ENCODE assay signal across 30 cellular contexts in genomic region chr15:62147149-62148013, GRCh38. TPM values are rescaled to one million over a fixed set of nuclear protein-coding genes. Genes with fewer than 3 reads are reported as not detected.
DNase-seq lines count a peak whose midpoint lies in the region; ATAC-seq, FAIRE-seq and TF ChIP-seq lines count a peak whose summit lies in the region.
"Had no signal": no experiment of that assay in that cellular context is flagged by ENCODE, and none has a peak within 500 bp of the region (broad histone marks: within the 10 kb centered on the region; RNA-seq: fewer than 3 reads in every experiment).

No MANE protein-coding gene starts in this region.

- H2BK5ac ChIP-seq in mesenchymal stem cell (ENCODE audit: low read depth, low read length, poor library complexity, severe bottlenecking) = no peak overlapping the region

- H3K27me3 ChIP-seq in right lobe of liver (no peaks in the 10 kb centered on the region), HepG2 (ENCODE audit: control insufficient read depth in 1 of 2, insufficient read depth in 2 of 2, low read length in 2 of 2) (0 out of 5 replicates have a peak, but pooled peaks cover 0 to 3% of the 10 kb centered on the region in 2 experiments), astrocyte (ENCODE audit: insufficient read depth, low read length) (no peaks in the 10 kb centered on the region), mesenchymal stem cell (ENCODE audit: control insufficient read depth in 1 of 2, insufficient read depth in 1 of 2, low read length in 2 of 2) (peaks cover 0 to 7% of the 10 kb centered on the region in 2 experiments)
- H3K27me3 ChIP-seq: SJSA1 had no signal

- DNase-seq in right lobe of liver = no peak
- no peak for DNase-seq in HepG2 (ENCODE audit: low spot score)
- DNase-seq in astrocyte (ENCODE audit: low read depth) = no peak
- no peak for DNase-seq in mesenchymal stem cell
- DNase-seq in NCI-H2107 (lab: John Stamatoyannopoulos, UW) = no peak
- no peak for DNase-seq in GM20000 (ENCODE audit: low spot score)
- no peak for DNase-seq in ACHN
- DNase-seq: C1 segment of cervical spinal cord; Caco-2; CD4-positive, alpha-beta memory T cell; DMS79 treated with DMSO at 0.1 percent for 48 hours; GF-D8; KG1; NCI-H1048; NCI-H1417; NCI-H1694; NCI-H2029 treated with DMSO at 0.1 percent for 48 hours; NCI-H2227 treated with DMSO at 0.1 percent for 48 hours; NCI-H510A treated with DMSO at 0.1 percent for 48 hours; NK-92 treated with Interleukin-12 subunit alpha and Interleukin-12 subunit beta, amount 100 ng/mL, for 24 hours; Right ventricle myocardium superior; RPMI8226; T-cell had no signal

- ATAC-seq in right lobe of liver (peak in 3 of 4 donors; percentile 31 to 55 (median 51)), HepG2 (no peak), HG02973 (IDR thresholded peaks at IDR 0.05; ENCODE audit: unreplicated experiment) (no peak)
- ATAC-seq: HCT116, T-cell had no signal

- H3K18ac ChIP-seq in mesenchymal stem cell (ENCODE audit: low read depth in 1 of 2, low read length in 2 of 2) = no peak overlapping the region

- no peak overlapping the region for H4K91ac ChIP-seq in mesenchymal stem cell (ENCODE audit: low read length)

- H3K4me3 Mint-ChIP-seq in astrocyte (ENCODE audit: unreplicated experiment) = no peak overlapping the region
- H3K4me3 Mint-ChIP-seq: CD4-positive, alpha-beta memory T cell; T-cell had no signal

- H3K9me3 Mint-ChIP-seq in astrocyte (ENCODE audit: unreplicated experiment) = no peaks in the 10 kb centered on the region
- H3K9me3 Mint-ChIP-seq: CD4-positive, alpha-beta memory T cell; T-cell had no signal

- TF ChIP-seq CTCF in right lobe of liver (IDR thresholded peaks at IDR 0.05) (no peak), HepG2 (CRISPR knock-in tag; IDR thresholded peaks at IDR 0.05) (no peak), astrocyte (IDR thresholded peaks at IDR 0.05; ENCODE audit: insufficient read depth, low read depth, low read length) (no peak), GM20000 (IDR thresholded peaks at IDR 0.05; ENCODE audit: extremely low read depth, missing control alignments) (no peak)

- TF ChIP-seq RAD21 in HepG2 (CRISPR knock-in tag; IDR thresholded peaks at IDR 0.05) = no peak

- H2BK12ac ChIP-seq in mesenchymal stem cell (ENCODE audit: low read length in 2 of 2) = no peak overlapping the region

- H3K4ac ChIP-seq in mesenchymal stem cell (ENCODE audit: low read depth in 1 of 2, low read length in 2 of 2) = no peak overlapping the region

- H2BK120ac ChIP-seq in mesenchymal stem cell (ENCODE audit: low read depth, low read length) = no peak overlapping the region

- POLR2A ChIA-PET in HepG2 (lab: Yijun Ruan, JAX) = no interaction called here

- no peaks in the 10 kb centered on the region for H3K4me1 ChIP-seq in right lobe of liver
- H3K4me1 ChIP-seq in HepG2 (ENCODE audit: insufficient read depth, low read length) = no peaks in the 10 kb centered on the region
- no peaks in the 10 kb centered on the region for H3K4me1 ChIP-seq in astrocyte (ENCODE audit: insufficient read depth, low read length)
- H3K4me1 ChIP-seq in mesenchymal stem cell (ENCODE audit: control insufficient read depth, insufficient read depth, low read depth, low read length) = no peaks in the 10 kb centered on the region
- H3K4me1 ChIP-seq: SJSA1 had no signal

- no peak overlapping the region for H3K23ac ChIP-seq in mesenchymal stem cell (ENCODE audit: low read length in 2 of 2)

- intact Hi-C loops in right lobe of liver (cut with DNase I) = no loop called here
- intact Hi-C loops in HepG2 (cut with micrococcal nuclease; ENCODE audit: unreplicated experiment) = no loop called here

- no peak overlapping the region for H2AK5ac ChIP-seq in mesenchymal stem cell (ENCODE audit: low read length, severe bottlenecking)

- in situ Hi-C loops in HepG2 (cut with HindIII; ENCODE audit: extremely low pct_ligation_motif_present, low pct_unique_long_range_greater_than_20kb) (no loop called here), ACHN (cut with HindIII; ENCODE audit: low pct_ligation_motif_present, low pct_unique_long_range_greater_than_20kb, low sequenced_read_pairs) (no loop called here)

- H3K4me1 Mint-ChIP-seq in astrocyte (ENCODE audit: low read depth, unreplicated experiment) = no peaks in the 10 kb centered on the region

- H3K79me2 ChIP-seq in HepG2 (ENCODE audit: insufficient read depth, low read length) (no peaks in the 10 kb centered on the region), astrocyte (ENCODE audit: insufficient read depth, low read length) (no peaks in the 10 kb centered on the region)

- H3K36me3 ChIP-seq in right lobe of liver (no peaks in the 10 kb centered on the region), HepG2 (replicated peaks in 1 of 2; ENCODE audit: control insufficient read depth in 1 of 2, insufficient read depth in 2 of 2, low read length in 2 of 2) (no peaks in the 10 kb centered on the region), astrocyte (ENCODE audit: insufficient read depth, low read length) (no peaks in the 10 kb centered on the region), mesenchymal stem cell (ENCODE audit: control insufficient read depth in 1 of 2, insufficient read depth in 2 of 2, low read depth in 1 of 2, low read length in 2 of 2) (no peaks in the 10 kb centered on the region)
- H3K36me3 ChIP-seq: SJSA1 had no signal

- no peak overlapping the region for H2AFZ ChIP-seq in HepG2 (ENCODE audit: low read length)
- H2AFZ ChIP-seq in astrocyte (ENCODE audit: low read depth, low read length) = no peak overlapping the region
- peak overlapping the region; percentile 51 for H2AFZ ChIP-seq in mesenchymal stem cell (ENCODE audit: low read depth, low read length)

- peak overlapping the region; percentile 20 for H3K27ac Mint-ChIP-seq in astrocyte (ENCODE audit: unreplicated experiment)
- H3K27ac Mint-ChIP-seq: CD4-positive, alpha-beta memory T cell; T-cell had no signal

- no peaks in the 10 kb centered on the region for H3K9me3 ChIP-seq in right lobe of liver
- no peaks in the 10 kb centered on the region for H3K9me3 ChIP-seq in HepG2 (ENCODE audit: low read length)
- no peaks in the 10 kb centered on the region for H3K9me3 ChIP-seq in astrocyte (ENCODE audit: insufficient read depth, low read depth, low read length)
- no peaks in the 10 kb centered on the region for H3K9me3 ChIP-seq in mesenchymal stem cell (ENCODE audit: control insufficient read depth, low read length)
- H3K9me3 ChIP-seq: Caco-2, SJSA1 had no signal

- H3K27me3 Mint-ChIP-seq in astrocyte (ENCODE audit: low read depth, unreplicated experiment) = peaks cover 15% of the 10 kb centered on the region

- 73% methylated on average over 6 of the region's 8 CpGs for WGBS in right lobe of liver (ENCODE audit: insufficient coverage, low coverage, low lambda C conversion rate, missing lambda C conversion rate)
- 20% methylated on average over 6 of the region's 8 CpGs for WGBS in HepG2 (ENCODE audit: low lambda C conversion rate)
- 66% methylated on average over 7 of the region's 8 CpGs for WGBS in mesenchymal stem cell

- H3K4me2 ChIP-seq in HepG2 (ENCODE audit: low read depth, low read length) = no peak overlapping the region
- H3K4me2 ChIP-seq in astrocyte (ENCODE audit: low read length) = no peak overlapping the region
- no peak overlapping the region for H3K4me2 ChIP-seq in mesenchymal stem cell (ENCODE audit: low read length, poor library complexity, severe bottlenecking)

- no TSS peak for BruUV-seq in HepG2 (replicated peaks; lab: Mats Ljungman, UMichigan)

- H3K4me3 ChIP-seq in right lobe of liver (no peak overlapping the region), HepG2 (replicated peaks in 1 of 3; ENCODE audit: insufficient read depth in 1 of 3, low read depth in 2 of 3, low read length in 3 of 3) (no peak overlapping the region), astrocyte (ENCODE audit: insufficient read depth, low read depth, low read length) (no peak overlapping the region), mesenchymal stem cell (ENCODE audit: insufficient read depth in 1 of 2, low read depth in 1 of 2, low read length in 2 of 2) (no peak overlapping the region)
- H3K4me3 ChIP-seq: SJSA1 had no signal

- no peak overlapping the region for H4K8ac ChIP-seq in mesenchymal stem cell (ENCODE audit: low read length)

- no peak overlapping the region for H3K9ac ChIP-seq in HepG2 (ENCODE audit: insufficient read depth, low read depth, low read length)
- H3K9ac ChIP-seq in astrocyte (ENCODE audit: low read length) = no peak overlapping the region
- no peak overlapping the region for H3K9ac ChIP-seq in mesenchymal stem cell (ENCODE audit: low read length)

- no peaks in the 10 kb centered on the region for H3K36me3 Mint-ChIP-seq in astrocyte (ENCODE audit: low read depth, unreplicated experiment)
- H3K36me3 Mint-ChIP-seq: CD4-positive, alpha-beta memory T cell; T-cell had no signal

- H2BK15ac ChIP-seq in mesenchymal stem cell (ENCODE audit: low read depth, poor library complexity, severe bottlenecking) = no peak overlapping the region

- no peak overlapping the region for H3K14ac ChIP-seq in mesenchymal stem cell (ENCODE audit: low read length in 2 of 2)

- no peak for TF ChIP-seq POLR2A in right lobe of liver (IDR thresholded peaks at IDR 0.05)
- TF ChIP-seq POLR2A in HepG2 (IDR thresholded peaks at IDR 0.05; ENCODE audit: insufficient read depth in 1 of 2, low read depth in 2 of 2, low read length in 2 of 2) = no peak

- CTCF ChIA-PET in HepG2 (lab: Yijun Ruan, JAX; ENCODE audit: low intra/inter-chr PET ratio, low total read pairs) = no interaction called here

- TF ChIP-seq EP300 in HepG2 (IDR thresholded peaks at IDR 0.05; ENCODE audit: low read depth in 2 of 2, low read length in 2 of 2) = no peak
- no peak for TF ChIP-seq EP300 in HepG2 (CRISPR knock-in tag; IDR thresholded peaks at IDR 0.05; ENCODE audit: borderline replicate concordance)

- H3K79me1 ChIP-seq in mesenchymal stem cell (replicated peaks; ENCODE audit: low read length, poor library complexity, severe bottlenecking) = no peaks in the 10 kb centered on the region

- H3K27ac ChIP-seq in right lobe of liver = no peak overlapping the region
- H3K27ac ChIP-seq in HepG2 (ENCODE audit: extremely low read length, insufficient read depth, low read length) = no peak overlapping the region
- no peak overlapping the region for H3K27ac ChIP-seq in astrocyte (ENCODE audit: low read depth, low read length)
- no peak overlapping the region for H3K27ac ChIP-seq in mesenchymal stem cell (ENCODE audit: low read length, poor library complexity, severe bottlenecking)
- H3K27ac ChIP-seq: SJSA1 had no signal

- H4K20me1 ChIP-seq in HepG2 (ENCODE audit: insufficient read depth, low read length) (no peaks in the 10 kb centered on the region), astrocyte (ENCODE audit: insufficient read depth, low read length) (no peaks in the 10 kb centered on the region)

- FAIRE-seq in HepG2 (lab: Jason Lieb, UNC) = no peak
- no peak for FAIRE-seq in astrocyte (lab: Jason Lieb, UNC)
- FAIRE-seq: A204.1, GM12891, H1, HTR-8/SVneo had no signal

RNA-seq across cellular contexts. Expression of gene C2CD4B, which starts 17.7 kb away (rescaled TPM):
- total RNA-seq in right lobe of liver = 1 to 10 TPM in 5 of 6 experiments, under 1 TPM in 1; 0.37 to 4.6 (median 1.4) TPM
- total RNA-seq in HepG2 (2016; rRNA removed; fragmentation: Illumina TruSeq; extraction: Trizol) = not detected in 2 replicates
- total RNA-seq in HepG2 (2016; cell fraction: cytosol; rRNA removed; fragmentation: Illumina TruSeq; extraction: Trizol; ENCODE audit: low read depth) = not detected in 2 replicates
- not detected in 2 replicates for total RNA-seq in HepG2 (2016; cell fraction: insoluble cytoplasmic fraction; rRNA removed; fragmentation: Illumina TruSeq; extraction: Trizol)
- not detected in 2 replicates for total RNA-seq in HepG2 (2016; cell fraction: membrane; rRNA removed; fragmentation: Illumina TruSeq; extraction: Trizol)
- not detected in 2 replicates for total RNA-seq in HepG2 (2016; cell fraction: nucleus; rRNA removed; fragmentation: Illumina TruSeq; extraction: Trizol)
- polyA plus RNA-seq in HepG2 (2011; rRNA removed) = not detected in 2 replicates
- polyA plus RNA-seq in HepG2 (2011; cell fraction: cytosol; rRNA removed) = not detected in 2 replicates
- not detected in 2 replicates for polyA plus RNA-seq in HepG2 (2011; cell fraction: nucleus; rRNA removed)
- not detected in 2 replicates for polyA plus RNA-seq in HepG2 (2012)
- polyA plus RNA-seq in HepG2 (2016; cell fraction: cytosol; fragmentation: Illumina TruSeq; extraction: Trizol; ENCODE audit: low read depth) = not detected in 2 replicates
- not detected in 2 replicates for polyA plus RNA-seq in HepG2 (2016; cell fraction: insoluble cytoplasmic fraction; fragmentation: Illumina TruSeq; extraction: Trizol; ENCODE audit: low read depth)
- polyA plus RNA-seq in HepG2 (2016; cell fraction: membrane; fragmentation: Illumina TruSeq; extraction: Trizol; ENCODE audit: low read depth) = not detected in 2 replicates
- polyA plus RNA-seq in HepG2 (2016; cell fraction: nucleus; fragmentation: Illumina TruSeq; extraction: Trizol; ENCODE audit: insufficient read depth, low read depth) = not detected in 2 replicates
- polyA minus RNA-seq in HepG2 (2011; rRNA and poly(A)+ RNA removed; ENCODE audit: low replicate concordance) = not detected in 2 replicates
- not detected in 2 replicates for polyA minus RNA-seq in HepG2 (2011; cell fraction: cytosol; rRNA and poly(A)+ RNA removed)
- polyA minus RNA-seq in HepG2 (2011; cell fraction: nucleus; rRNA and poly(A)+ RNA removed) = not detected in 2 replicates
- not detected in 2 replicates for total RNA-seq in astrocyte
- not detected for polyA plus RNA-seq in mesenchymal stem cell (2013, experiment 1 of 2)
- not detected for polyA plus RNA-seq in mesenchymal stem cell (2013, experiment 2 of 2)
- total RNA-seq: CD4-positive, alpha-beta memory T cell; SJSA1; T-cell had no signal
- polyA plus RNA-seq: CD4-positive, alpha-beta memory T cell had no signal

Comparison
In these comparisons a context has a peak if more than half of its experiments do, and no peak if none do; other contexts are left out.
1. ATAC-seq: peak in right lobe of liver (3 of 4); none in HepG2 (single experiment) and HG02973 (single experiment).